ENCODE assay signal across 19 cellular contexts in the genomic region with DNA sequence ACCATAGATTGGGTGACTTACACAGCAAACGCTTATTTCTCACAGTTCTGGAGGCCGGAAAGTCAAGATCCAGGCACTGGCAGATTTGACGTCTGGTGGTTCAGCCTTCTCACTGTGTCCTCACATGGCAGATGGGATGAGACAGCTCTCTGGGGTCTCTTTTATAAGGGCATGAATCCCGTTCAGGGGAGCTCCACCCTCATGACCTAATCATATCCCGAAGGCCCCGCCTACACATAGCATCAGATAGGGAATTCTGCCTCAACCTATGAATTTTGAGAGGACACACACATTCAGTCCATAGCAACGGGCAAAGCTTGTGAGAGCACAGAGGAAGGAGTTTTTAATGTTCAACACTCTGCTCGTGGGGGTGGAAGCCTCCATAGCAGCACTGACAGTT. TPM values are rescaled to one million over a fixed set of nuclear protein-coding genes. Genes with fewer than 3 reads are reported as not detected.
A peak's percentile ranks its signal among the peaks of the same experiment; 100 is the strongest.
DNase-seq lines count a peak whose midpoint lies in the region; ATAC-seq, FAIRE-seq and TF ChIP-seq lines count a peak whose summit lies in the region.
"Had no signal": no experiment of that assay in that cellular context is flagged by ENCODE, and none has a peak within 500 bp of the region (broad histone marks: within the 10 kb centered on the region; RNA-seq: fewer than 3 reads in every experiment).

No MANE protein-coding gene starts in this region.

- peak overlapping the region in 1 of 2 donors; percentile 71 for H3K27ac Mint-ChIP-seq in stimulated activated naive CD8-positive, alpha-beta T cell treated with anti-CD3 and anti-CD28 coated beads, Interleukin-15, amount 100 ng/mL, for 72 hours
- H3K27ac Mint-ChIP-seq: activated naive CD4-positive, alpha-beta T cell treated with anti-CD3 and anti-CD28 coated beads, Interleukin-2, amount 50 U/mL, for 24 hours; CD8-positive, alpha-beta T cell; naive thymus-derived CD8-positive, alpha-beta T cell had no signal

- no peaks in the 10 kb centered on the region for H4K20me1 ChIP-seq in osteoblast (ENCODE audit: insufficient read depth, low read length)

- no peaks in the 10 kb centered on the region for H3K4me1 Mint-ChIP-seq in stimulated activated naive CD8-positive, alpha-beta T cell treated with anti-CD3 and anti-CD28 coated beads, Interleukin-15, amount 100 ng/mL, for 72 hours
- H3K4me1 Mint-ChIP-seq: activated naive CD4-positive, alpha-beta T cell treated with anti-CD3 and anti-CD28 coated beads, Interleukin-2, amount 50 U/mL, for 24 hours; naive thymus-derived CD8-positive, alpha-beta T cell had no signal

- H3K4me3 ChIP-seq in dorsolateral prefrontal cortex, result no peak overlapping the region
- H3K4me3 ChIP-seq in osteoblast (ENCODE audit: insufficient read depth, low read length), result no peak overlapping the region
- H3K4me3 ChIP-seq in tibial artery, result no peak overlapping the region
- H3K4me3 ChIP-seq: skin epidermis had no signal

- no peak for FAIRE-seq in GM12892 (lab: Jason Lieb, UNC)
- FAIRE-seq: endometrium had no signal

- TF ChIP-seq POLR2A in GM12892 (IDR thresholded peaks at IDR 0.05; ENCODE audit: low read depth, low read length), result no peak

- intact Hi-C loops in dorsolateral prefrontal cortex (cut with DNase I), result no loop called here
- intact Hi-C loops in tibial artery (cut with DNase I; ENCODE audit: low total_unique reads), result no loop called here

- DNase-seq in LHCN-M2 (ENCODE audit: low read depth) (peak; percentile 89), dorsolateral prefrontal cortex (no peak), osteoblast (ENCODE audit: insufficient read length, low spot score, missing footprints) (no peak), tibial artery (no peak), GM12892 (ENCODE audit: insufficient read length) (no peak)
- no peak for DNase-seq in stimulated activated naive CD8-positive, alpha-beta T cell treated with anti-CD3 and anti-CD28 coated beads, Interleukin-15, amount 100 ng/mL, for 72 hours
- DNase-seq in activated CD4-positive, CD25-positive, alpha-beta regulatory T cell treated with anti-CD3 and anti-CD28 coated beads, Interleukin-2, amount 50 U/mL, for 72 hours, result no peak
- DNase-seq: activated CD4-positive, alpha-beta T cell treated with anti-CD3 and anti-CD28 coated beads for 4 hours; CD8-positive, alpha-beta T cell; GF-D8; naive thymus-derived CD8-positive, alpha-beta T cell; NCI-H146; NCI-H748 treated with DMSO at 0.1 percent for 48 hours; stimulated activated naive CD4-positive, alpha-beta T cell treated with Interleukin-2 at 50 U/mL for 16 hours; T-helper 1 cell had no signal

- no peak for ATAC-seq in stimulated activated naive CD8-positive, alpha-beta T cell treated with anti-CD3 and anti-CD28 coated beads, Interleukin-15, amount 100 ng/mL, for 72 hours
- ATAC-seq: CD8-positive, alpha-beta T cell; naive thymus-derived CD8-positive, alpha-beta T cell had no signal

- H3K36me3 ChIP-seq in osteoblast (ENCODE audit: insufficient read depth, low read length), result peaks cover 17% of the 10 kb centered on the region
- no peaks in the 10 kb centered on the region for H3K36me3 ChIP-seq in tibial artery

- no peaks in the 10 kb centered on the region for H3K27me3 Mint-ChIP-seq in stimulated activated naive CD8-positive, alpha-beta T cell treated with anti-CD3 and anti-CD28 coated beads, Interleukin-15, amount 100 ng/mL, for 72 hours
- H3K27me3 Mint-ChIP-seq: activated naive CD4-positive, alpha-beta T cell treated with anti-CD3 and anti-CD28 coated beads, Interleukin-2, amount 50 U/mL, for 24 hours had no signal

- no peaks in the 10 kb centered on the region for H3K9me3 Mint-ChIP-seq in stimulated activated naive CD8-positive, alpha-beta T cell treated with anti-CD3 and anti-CD28 coated beads, Interleukin-15, amount 100 ng/mL, for 72 hours
- H3K9me3 Mint-ChIP-seq: activated naive CD4-positive, alpha-beta T cell treated with anti-CD3 and anti-CD28 coated beads, Interleukin-2, amount 50 U/mL, for 24 hours; CD8-positive, alpha-beta T cell; naive thymus-derived CD8-positive, alpha-beta T cell had no signal

- H3K4me1 ChIP-seq in osteoblast (ENCODE audit: insufficient read depth, low read length) (peaks cover 64% of the 10 kb centered on the region), tibial artery (peaks cover 0 to 94% (median 68%) of the 10 kb centered on the region in 4 donors)

- H3K9me3 ChIP-seq in osteoblast (ENCODE audit: low read depth, low read length) (no peaks in the 10 kb centered on the region), tibial artery (no peaks in the 10 kb centered on the region)

- no peak overlapping the region for H2AFZ ChIP-seq in osteoblast (ENCODE audit: low read length)
- H2AFZ ChIP-seq: parathyroid adenoma had no signal

- TF ChIP-seq CTCF in dorsolateral prefrontal cortex (IDR thresholded peaks at IDR 0.05 in 54 of 56, conservative IDR thresholded peaks at IDR 0.05 in 2 of 56; ENCODE audit: low read depth in 1 of 56, partially characterized antibody in 56 of 56) (no peak), osteoblast (IDR thresholded peaks at IDR 0.05; ENCODE audit: extremely low read depth, low read depth, low read length) (no peak), tibial artery (IDR thresholded peaks at IDR 0.05) (no peak)

- no peak overlapping the region for H3K4me3 Mint-ChIP-seq in stimulated activated naive CD8-positive, alpha-beta T cell treated with anti-CD3 and anti-CD28 coated beads, Interleukin-15, amount 100 ng/mL, for 72 hours
- H3K4me3 Mint-ChIP-seq: activated naive CD4-positive, alpha-beta T cell treated with anti-CD3 and anti-CD28 coated beads, Interleukin-2, amount 50 U/mL, for 24 hours; CD8-positive, alpha-beta T cell; naive thymus-derived CD8-positive, alpha-beta T cell had no signal

- no peaks in the 10 kb centered on the region for H3K27me3 ChIP-seq in dorsolateral prefrontal cortex
- H3K27me3 ChIP-seq in osteoblast (ENCODE audit: insufficient read depth, low read length), result no peaks in the 10 kb centered on the region
- H3K27me3 ChIP-seq in tibial artery, result no peaks in the 10 kb centered on the region

- H3K4me2 ChIP-seq in osteoblast (ENCODE audit: insufficient read depth, low read length), result peak overlapping the region; percentile 15

- H3K79me2 ChIP-seq in osteoblast (ENCODE audit: insufficient read depth, low read length), result peaks cover 21% of the 10 kb centered on the region
- H3K79me2 ChIP-seq: parathyroid adenoma had no signal

- H3K27ac ChIP-seq in dorsolateral prefrontal cortex (peak overlapping the region in 49 of 59 donors; percentile 11 to 98 (median 91)), osteoblast (ENCODE audit: low read depth, low read length) (peak overlapping the region; percentile 64), tibial artery (peak overlapping the region; percentile 33 to 72)
- H3K27ac ChIP-seq: parathyroid adenoma had no signal

RNA-seq across cellular contexts. Expression of gene DAAM2, which starts 27.5 kb away (rescaled TPM):
- total RNA-seq in LHCN-M2 (2014; rRNA removed), result 58.7 and 109 TPM in 2 replicates
- 42.9 TPM for polyA plus RNA-seq in LHCN-M2 (2012)
- total RNA-seq in dorsolateral prefrontal cortex, result 100 to 1,000 TPM in 95 of 120 experiments, 10 to 100 TPM in 25; 43.8 to 450 (median 152) TPM
- total RNA-seq in osteoblast, result 29.0 and 46.9 TPM in 2 replicates
- 0.11 TPM for polyA plus RNA-seq in GM12892 (2012; ENCODE audit: missing spikeins)
- total RNA-seq: CD8-positive, alpha-beta T cell; naive thymus-derived CD8-positive, alpha-beta T cell had no signal
- polyA plus RNA-seq: naive thymus-derived CD8-positive, alpha-beta T cell had no signal
